20 cellular contexts compared by ENCODE assay signal in genomic region chr10:55449981-55450380, GRCh38.
"Had no signal": no experiment of that assay in that cellular context is flagged by ENCODE, and none has a peak within 500 bp of the region (broad histone marks: within the 10 kb centered on the region; RNA-seq: fewer than 3 reads in every experiment).

No MANE protein-coding gene starts in this region.

- H3K27me3 Mint-ChIP-seq: activated CD4-positive, alpha-beta T cell treated with anti-CD3 and anti-CD28 coated beads, Interleukin-2, amount 10 ng/mL, durations not matched to agents 7 days and 5 days; naive thymus-derived CD4-positive, alpha-beta T cell had no signal

- H3K27ac Mint-ChIP-seq: activated CD4-positive, alpha-beta T cell treated with anti-CD3 and anti-CD28 coated beads, Interleukin-2, amount 10 ng/mL, durations not matched to agents 7 days and 5 days; naive thymus-derived CD4-positive, alpha-beta T cell had no signal

- H3K27ac ChIP-seq: brain microvascular endothelial cell, foreskin keratinocyte, left ventricle myocardium inferior, pancreas, stomach, thoracic aorta had no signal

- DNase-seq: activated CD4-positive, alpha-beta T cell treated with anti-CD3 and anti-CD28 coated beads, Interleukin-2, amount 10 ng/mL, durations not matched to agents 7 days and 5 days; activated CD4-positive, CD25-positive, alpha-beta regulatory T cell; activated CD8-positive, alpha-beta memory T cell treated with anti-CD3 and anti-CD28 coated beads for 24 hours; activated naive CD4-positive, alpha-beta T cell; anterior cingulate cortex; brain microvascular endothelial cell; cortex of kidney; effector CD4-positive, alpha-beta T cell; glutamatergic neuron; hypothalamus; kidney; left ventricle myocardium inferior; mucosa of descending colon; naive thymus-derived CD4-positive, alpha-beta T cell; pancreas; stimulated activated CD4-positive, alpha-beta T cell treated with anti-CD3 and anti-CD28 coated beads, Interleukin-12 subunit alpha, Interleukin-12 subunit beta, amount 100 ng/mL, for 4 hours; stimulated activated CD4-positive, alpha-beta T cell treated with anti-CD3 and anti-CD28 coated beads, Interleukin-2, amount 100 ng/mL, for 24 hours; stomach had no signal

- ATAC-seq: foreskin keratinocyte; mucosa of descending colon; naive thymus-derived CD4-positive, alpha-beta T cell; pancreas had no signal

- H3K9me3 ChIP-seq: mucosa of descending colon, pancreas, stomach, thoracic aorta had no signal

- H3K36me3 ChIP-seq: brain microvascular endothelial cell, left ventricle myocardium inferior, pancreas, stomach, thoracic aorta had no signal

- H3K4me3 ChIP-seq: left ventricle myocardium inferior, mucosa of descending colon, pancreas, stomach, thoracic aorta had no signal

- H3K9me3 Mint-ChIP-seq: activated CD4-positive, alpha-beta T cell treated with anti-CD3 and anti-CD28 coated beads, Interleukin-2, amount 10 ng/mL, durations not matched to agents 7 days and 5 days had no signal

- H3K4me1 ChIP-seq: pancreas, stomach had no signal

- H3K4me1 Mint-ChIP-seq: activated CD4-positive, alpha-beta T cell treated with anti-CD3 and anti-CD28 coated beads, Interleukin-2, amount 10 ng/mL, durations not matched to agents 7 days and 5 days; naive thymus-derived CD4-positive, alpha-beta T cell had no signal

- H3K36me3 Mint-ChIP-seq: naive thymus-derived CD4-positive, alpha-beta T cell had no signal

- H3K4me3 Mint-ChIP-seq: activated CD4-positive, alpha-beta T cell treated with anti-CD3 and anti-CD28 coated beads, Interleukin-2, amount 10 ng/mL, durations not matched to agents 7 days and 5 days; naive thymus-derived CD4-positive, alpha-beta T cell had no signal

- H3K27me3 ChIP-seq: brain microvascular endothelial cell, foreskin keratinocyte, pancreas, stomach had no signal
